In genomic region chr10:70379581-70380176, GRCh38 we compare ENCODE assay signal across 9 cellular contexts.
DNase-seq lines count a peak whose midpoint lies in the region; ATAC-seq and TF ChIP-seq lines count a peak whose summit lies in the region.
"Had no signal": no experiment of that assay in that cellular context is flagged by ENCODE, and none has a peak within 500 bp of the region (broad histone marks: within the 10 kb centered on the region; RNA-seq: fewer than 3 reads in every experiment).

No MANE protein-coding gene starts in this region.

- POLR2A ChIA-PET in RWPE1 (lab: Yijun Ruan, JAX; ENCODE audit: low non-redundant PET) = no interaction called here

- CTCF ChIA-PET in RWPE1 (lab: Yijun Ruan, JAX) = interaction anchor here (0.5 to 3.6 kb wide), 6 partner anchors 8 to 1327 kb away, joined by 3 to 15 read pairs (median 3); no protein-coding TSS in a partner anchor

- no peak overlapping the region for H3K4me3 ChIP-seq in GM12865 (ENCODE audit: low read depth, low read length)

- no peak for ATAC-seq in activated CD4-positive, CD25-positive, alpha-beta regulatory T cell treated with anti-CD3 and anti-CD28 coated beads, Interleukin-2, amount 50 U/mL, for 24 hours
- no peak for ATAC-seq in HG02970 (IDR thresholded peaks at IDR 0.05; ENCODE audit: low FRiP score, unreplicated experiment)
- ATAC-seq in HG03520 (IDR thresholded peaks at IDR 0.05; ENCODE audit: unreplicated experiment) = no peak

- in situ Hi-C loops in ACHN (cut with HindIII; ENCODE audit: low pct_ligation_motif_present, low pct_unique_long_range_greater_than_20kb, low sequenced_read_pairs) = no loop called here

- H3K27ac ChIP-seq in RWPE1 = no peak overlapping the region

- DNase-seq in ACHN (peak; percentile 11), GM12865 (ENCODE audit: low read depth) (peak; percentile 45), RWPE1 (ENCODE audit: low spot score) (no peak), iPS-NIHi11 (ENCODE audit: low spot score) (peak; percentile 81), DMS153 (lab: John Stamatoyannopoulos, UW) (no peak)
- DNase-seq: activated CD4-positive, alpha-beta T cell treated with anti-CD3 and anti-CD28 coated beads, Interleukin-2, amount 50 U/mL, for 4 hours had no signal

- peak; percentile 71 for TF ChIP-seq CTCF in GM12865 (IDR thresholded peaks at IDR 0.05; ENCODE audit: insufficient read depth, low read depth, low read length, missing control alignments)
- TF ChIP-seq CTCF in RWPE1 (conservative IDR thresholded peaks at IDR 0.05; ENCODE audit: low read depth) = peak; percentile 30; the same call in 1 of the 2 replicates

Comparison
In these comparisons a context has a peak if more than half of its experiments do, and no peak if none do; other contexts are left out.
1. DNase-seq: peak in ACHN (single experiment), GM12865 (single experiment) and iPS-NIHi11 (single experiment); none in RWPE1 (single experiment) and DMS153 (single experiment).